In the genomic region with DNA sequence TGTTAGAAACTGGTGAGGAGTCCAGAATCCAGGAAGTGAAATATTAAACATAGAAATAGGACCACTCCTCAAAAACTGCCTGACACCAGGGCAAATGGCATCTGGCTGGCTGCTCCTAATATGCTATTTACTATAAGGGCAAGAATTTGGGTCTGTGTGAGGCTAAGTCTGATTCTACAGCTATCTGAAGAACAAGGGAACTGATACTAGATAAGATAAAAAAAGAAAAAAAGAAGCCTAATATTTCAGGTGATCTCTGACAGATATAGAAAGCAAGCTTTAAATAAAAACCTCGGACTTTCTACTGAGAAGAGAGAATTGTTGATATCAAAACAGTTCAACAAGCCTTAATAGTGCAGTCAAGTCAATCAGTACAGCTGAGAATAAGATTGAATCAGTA, we compare ENCODE assay signal across 27 cellular contexts.
"Had no signal": no experiment of that assay in that cellular context is flagged by ENCODE, and none has a peak within 500 bp of the region (broad histone marks: within the 10 kb centered on the region; RNA-seq: fewer than 3 reads in every experiment).

No MANE protein-coding gene starts in this region.

- DNase-seq: activated CD4-positive, alpha-beta memory T cell treated with anti-CD3 and anti-CD28 coated beads for 36 hours; activated CD4-positive, alpha-beta T cell treated with anti-CD3 and anti-CD28 coated beads for 4 hours; activated CD8-positive, alpha-beta memory T cell treated with anti-CD3 and anti-CD28 coated beads, Interleukin-2, amount 50 U/mL, for 4 hours; activated gamma-delta T cell; activated naive CD4-positive, alpha-beta T cell treated with anti-CD3 and anti-CD28 coated beads, Interleukin-2, amount 10 ng/mL, durations not matched to agents 7 days and 5 days; activated naive CD8-positive, alpha-beta T cell treated with anti-CD3 and anti-CD28 coated beads, Interleukin-2, amount 10 ng/mL, durations not matched to agents 7 days and 5 days; activated T-cell treated with anti-CD3 and anti-CD28 coated beads, Interleukin-2, amount 50 U/mL, for 1 hour; brain microvascular endothelial cell; dorsolateral prefrontal cortex; effector memory CD8-positive, alpha-beta T cell; foreskin fibroblast; heart left ventricle; hypothalamus; immature natural killer cell; kidney; left colon; nephron progenitor cell; pancreas; psoas muscle; stimulated activated CD4-positive, alpha-beta T cell treated with anti-CD3 and anti-CD28 coated beads, Interleukin-1b, Interleukin-23, amount 100 ng/mL, for 48 hours; stimulated activated naive CD4-positive, alpha-beta T cell treated with Interleukin-2 at 50 U/mL for 16 hours; T-cell had no signal

- H3K4me2 ChIP-seq: smooth muscle cell had no signal

- H3K27ac ChIP-seq: brain microvascular endothelial cell, coronary artery, dorsolateral prefrontal cortex, heart left ventricle, pancreas, psoas muscle, right atrium auricular region, tibial nerve had no signal

- H3K4me3 Mint-ChIP-seq: activated CD4-positive, alpha-beta memory T cell treated with anti-CD3 and anti-CD28 coated beads for 36 hours; activated naive CD4-positive, alpha-beta T cell treated with anti-CD3 and anti-CD28 coated beads, Interleukin-2, amount 10 ng/mL, durations not matched to agents 7 days and 5 days; activated naive CD8-positive, alpha-beta T cell treated with anti-CD3 and anti-CD28 coated beads, Interleukin-2, amount 10 ng/mL, durations not matched to agents 7 days and 5 days; activated T-helper 1 cell treated with anti-CD3 and anti-CD28 coated beads, Interleukin-12 subunit alpha, Interleukin-12 subunit beta, Interleukin-2, Interleukin-4 antibody, amounts not matched to agents 30 ng/mL and 10 ng/mL and 1 ng/mL, durations not matched to agents 14 hours and 24 hours and 36 hours; effector memory CD8-positive, alpha-beta T cell; immature natural killer cell; nephron progenitor cell; T-cell had no signal

- H3K4me1 ChIP-seq: heart left ventricle, pancreas, psoas muscle, right atrium auricular region, tibial nerve had no signal

- H3K36me3 Mint-ChIP-seq: activated CD4-positive, alpha-beta memory T cell treated with anti-CD3 and anti-CD28 coated beads for 36 hours; activated naive CD4-positive, alpha-beta T cell treated with anti-CD3 and anti-CD28 coated beads, Interleukin-2, amount 10 ng/mL, durations not matched to agents 7 days and 5 days; T-cell had no signal

- ATAC-seq: effector memory CD8-positive, alpha-beta T cell; heart left ventricle; left colon; pancreas; psoas muscle; T-cell had no signal

- H3K4me1 Mint-ChIP-seq: activated naive CD4-positive, alpha-beta T cell treated with anti-CD3 and anti-CD28 coated beads, Interleukin-2, amount 10 ng/mL, durations not matched to agents 7 days and 5 days; activated naive CD8-positive, alpha-beta T cell treated with anti-CD3 and anti-CD28 coated beads, Interleukin-2, amount 10 ng/mL, durations not matched to agents 7 days and 5 days; immature natural killer cell; nephron progenitor cell had no signal

- H3K9me3 ChIP-seq: heart left ventricle, pancreas, psoas muscle, right atrium auricular region, tibial nerve had no signal

- H3K27me3 Mint-ChIP-seq: activated CD4-positive, alpha-beta memory T cell treated with anti-CD3 and anti-CD28 coated beads for 36 hours; effector memory CD8-positive, alpha-beta T cell; T-cell had no signal

- H3K27ac Mint-ChIP-seq: activated CD4-positive, alpha-beta memory T cell treated with anti-CD3 and anti-CD28 coated beads for 36 hours; activated naive CD4-positive, alpha-beta T cell treated with anti-CD3 and anti-CD28 coated beads, Interleukin-2, amount 10 ng/mL, durations not matched to agents 7 days and 5 days; activated naive CD8-positive, alpha-beta T cell treated with anti-CD3 and anti-CD28 coated beads, Interleukin-2, amount 10 ng/mL, durations not matched to agents 7 days and 5 days; activated T-helper 1 cell treated with anti-CD3 and anti-CD28 coated beads, Interleukin-12 subunit alpha, Interleukin-12 subunit beta, Interleukin-2, Interleukin-4 antibody, amounts not matched to agents 30 ng/mL and 10 ng/mL and 1 ng/mL, durations not matched to agents 14 hours and 24 hours and 36 hours; effector memory CD8-positive, alpha-beta T cell; immature natural killer cell; nephron progenitor cell; T-cell had no signal

- H3K4me3 ChIP-seq: coronary artery, dorsolateral prefrontal cortex, heart left ventricle, pancreas, psoas muscle, right atrium auricular region, smooth muscle cell, tibial nerve had no signal

- H3K9me3 Mint-ChIP-seq: activated naive CD4-positive, alpha-beta T cell treated with anti-CD3 and anti-CD28 coated beads, Interleukin-2, amount 10 ng/mL, durations not matched to agents 7 days and 5 days; activated naive CD8-positive, alpha-beta T cell treated with anti-CD3 and anti-CD28 coated beads, Interleukin-2, amount 10 ng/mL, durations not matched to agents 7 days and 5 days; effector memory CD8-positive, alpha-beta T cell; immature natural killer cell; nephron progenitor cell; T-cell had no signal

- H3K36me3 ChIP-seq: brain microvascular endothelial cell, heart left ventricle, pancreas, right atrium auricular region, tibial nerve had no signal

- H3K27me3 ChIP-seq: brain microvascular endothelial cell, heart left ventricle, pancreas, right atrium auricular region, tibial nerve had no signal
